ENCODE assay signal across 30 cellular contexts in genomic region chr21:15620892-15621291, GRCh38.
"Had no signal": no experiment of that assay in that cellular context is flagged by ENCODE, and none has a peak within 500 bp of the region (broad histone marks: within the 10 kb centered on the region; RNA-seq: fewer than 3 reads in every experiment).

No MANE protein-coding gene starts in this region.

- ATAC-seq: activated CD8-positive, alpha-beta T cell treated with anti-CD3 and anti-CD28 coated beads for 36 hours; activated naive CD8-positive, alpha-beta T cell treated with anti-CD3 and anti-CD28 coated beads, Interleukin-2, amount 50 U/mL, for 24 hours had no signal

- FAIRE-seq: bronchial epithelial cell, TTC549 had no signal

- H3K4me3 ChIP-seq: ascending aorta, cardiac muscle cell had no signal

- DNase-seq: activated B cell treated with CpG ODN at 0.5 μM for 24 hours; activated CD4-positive, alpha-beta memory T cell treated with anti-CD3 and anti-CD28 coated beads for 36 hours; activated CD4-positive, alpha-beta T cell treated with anti-CD3 and anti-CD28 coated beads for 4 hours; activated CD4-positive, alpha-beta T cell treated with anti-CD3 and anti-CD28 coated beads, Interleukin-2, amount 10 ng/mL, durations not matched to agents 24 days and 14 days; activated CD4-positive, alpha-beta T cell treated with anti-CD3 and anti-CD28 coated beads, Interleukin-2, amount 50 U/mL, for 1 hour; activated CD4-positive, alpha-beta T cell treated with anti-CD3 and anti-CD28 coated beads, Interleukin-2, amount 50 U/mL, for 4 hours; activated CD4-positive, CD25-positive, alpha-beta regulatory T cell treated with anti-CD3 and anti-CD28 coated beads, Interleukin-2, amount 50 U/mL, for 72 hours; activated CD8-positive, alpha-beta memory T cell treated with anti-CD3 and anti-CD28 coated beads, Interleukin-2, amount 50 U/mL, for 4 hours; activated CD8-positive, alpha-beta T cell treated with anti-CD3 and anti-CD28 coated beads for 36 hours; activated effector memory CD4-positive, alpha-beta T cell treated with Interleukin-2 at 50 U/mL for 16 hours; activated gamma-delta T cell; activated naive CD4-positive, alpha-beta T cell treated with anti-CD3 and anti-CD28 coated beads, Interleukin-2, amount 10 ng/mL, durations not matched to agents 7 days and 5 days; activated naive CD4-positive, alpha-beta T cell treated with Interleukin-2 at 50 U/mL for 16 hours; activated naive CD8-positive, alpha-beta T cell treated with anti-CD3 and anti-CD28 coated beads, Interleukin-2, amount 10 ng/mL, durations not matched to agents 7 days and 5 days; activated naive CD8-positive, alpha-beta T cell treated with anti-CD3 and anti-CD28 coated beads, Interleukin-2, amount 50 U/mL, for 24 hours; activated T-cell treated with anti-CD3 and anti-CD28 coated beads for 4 hours; activated T-cell treated with anti-CD3 and anti-CD28 coated beads, Interleukin-2, amount 50 U/mL, for 24 hours; activated T-cell treated with anti-CD3 and anti-CD28 coated beads, Interleukin-2, amount 50 U/mL, for 48 hours; amygdala; anterior cingulate cortex; caudate nucleus; cerebellar nuclear complex; T-helper 1 cell; T-helper 2 cell; T-helper 9 cell had no signal

- H3K9me3 ChIP-seq: ascending aorta had no signal

- H3K4me1 ChIP-seq: ascending aorta had no signal

- H3K27ac ChIP-seq: ascending aorta, cardiac muscle cell, VCaP had no signal

- H3K27me3 ChIP-seq: ascending aorta, cardiac muscle cell had no signal

- H3K36me3 ChIP-seq: ascending aorta, cardiac muscle cell had no signal
